In genomic region chr4:815464-816146, GRCh38 we compare ENCODE assay signal across 21 cellular contexts. TPM values are rescaled to one million over a fixed set of nuclear protein-coding genes. Genes with fewer than 3 reads are reported as not detected.
DNase-seq lines count a peak whose midpoint lies in the region; ATAC-seq and TF ChIP-seq lines count a peak whose summit lies in the region.
"Had no signal": no experiment of that assay in that cellular context is flagged by ENCODE, and none has a peak within 500 bp of the region (broad histone marks: within the 10 kb centered on the region; RNA-seq: fewer than 3 reads in every experiment).

No MANE protein-coding gene starts in this region.

- H3K27ac ChIP-seq in VCaP: peak overlapping the region; percentile 26; the same call in 1 of the 2 replicates
- H3K27ac ChIP-seq: ovary had no signal

- H3K9me3 Mint-ChIP-seq in nephron progenitor cell: peaks cover 5% of the 10 kb centered on the region
- H3K9me3 Mint-ChIP-seq: activated T-helper 2 cell treated with anti-CD3 and anti-CD28 coated beads, Interferon-gamma antibody, Interleukin-2, Interleukin-4, amounts not matched to agents 10 μg/mL and 5 μg/mL and 100 μg/mL, durations not matched to agents 14 hours and 24 hours and 36 hours; T-cell; type B pancreatic cell had no signal

- H3K4me3 Mint-ChIP-seq in nephron progenitor cell: no peak overlapping the region
- H3K4me3 Mint-ChIP-seq: B cell, T-cell, type B pancreatic cell had no signal

- DNase-seq in H7 (peak; percentile 31), LNCaP clone FGC (ENCODE audit: low read depth) (peak; percentile 52), nephron progenitor cell (no peak)
- DNase-seq in activated CD8-positive, alpha-beta memory T cell treated with anti-CD3 and anti-CD28 coated beads for 24 hours: no peak
- no peak for DNase-seq in stimulated activated CD4-positive, alpha-beta T cell treated with anti-CD3 and anti-CD28 coated beads, Interleukin-1b, Interleukin-23, amount 100 ng/mL, for 48 hours
- DNase-seq: effector memory CD4-positive, alpha-beta T cell; hypothalamus; KG1; left cardiac atrium; NCI-H1105 treated with DMSO at 0.1 percent for 48 hours; NK-92 treated with Interleukin-12 subunit alpha and Interleukin-12 subunit beta, amount 100 ng/mL, for 24 hours; ovary; stimulated activated naive CD4-positive, alpha-beta T cell; T-cell had no signal

- TF ChIP-seq CTCF in LNCaP clone FGC (IDR thresholded peaks at IDR 0.05; ENCODE audit: control insufficient read depth, extremely low read depth, insufficient read depth): no peak
- no peak for TF ChIP-seq CTCF in VCaP (conservative IDR thresholded peaks at IDR 0.05)
- TF ChIP-seq CTCF in nephron progenitor cell (IDR thresholded peaks at IDR 0.05): no peak

- ATAC-seq in GM21717 (IDR thresholded peaks at IDR 0.05; ENCODE audit: unreplicated experiment) (no peak), GM21360 (IDR thresholded peaks at IDR 0.05; ENCODE audit: unreplicated experiment) (no peak)
- ATAC-seq: left cardiac atrium, Right ventricle myocardium inferior, T-cell had no signal

- no peaks in the 10 kb centered on the region for H3K36me3 Mint-ChIP-seq in nephron progenitor cell (ENCODE audit: low read depth)
- H3K36me3 Mint-ChIP-seq: T-cell, type B pancreatic cell had no signal

- H3K4me1 Mint-ChIP-seq in nephron progenitor cell: peaks cover 22% of the 10 kb centered on the region
- H3K4me1 Mint-ChIP-seq: B cell, T-cell had no signal

- peaks cover 8% of the 10 kb centered on the region for H3K27me3 ChIP-seq in H7 (ENCODE audit: control insufficient read depth, insufficient read depth, low read length)
- H3K27me3 ChIP-seq: ovary had no signal

- no peaks in the 10 kb centered on the region for H3K36me3 ChIP-seq in H7 (replicated peaks; ENCODE audit: control insufficient read depth, insufficient read depth, low read length)
- H3K36me3 ChIP-seq: ovary had no signal

- H3K27me3 Mint-ChIP-seq in nephron progenitor cell (ENCODE audit: low read depth, poor library complexity): peaks cover 90% of the 10 kb centered on the region

- H3K27ac Mint-ChIP-seq in nephron progenitor cell: peak overlapping the region; percentile 68
- H3K27ac Mint-ChIP-seq: activated T-helper 2 cell treated with anti-CD3 and anti-CD28 coated beads, Interferon-gamma antibody, Interleukin-2, Interleukin-4, amounts not matched to agents 10 μg/mL and 5 μg/mL and 100 μg/mL, durations not matched to agents 14 hours and 24 hours and 36 hours; B cell; T-cell; type B pancreatic cell had no signal

- H3K4me3 ChIP-seq in H7 (ENCODE audit: insufficient read depth, low read depth, low read length): no peak overlapping the region
- H3K4me3 ChIP-seq in LNCaP clone FGC (ENCODE audit: low read depth, low read length): no peak overlapping the region
- H3K4me3 ChIP-seq: ovary had no signal

RNA-seq across cellular contexts. Expression of gene CPLX1, which starts 10.3 kb away (rescaled TPM):
- 0.15 and 0.62 TPM in 2 replicates for total RNA-seq in H7 (2014; rRNA removed; shearing (Covaris generic))
- total RNA-seq: B cell had no signal

Comparison
In these comparisons a context has a peak if more than half of its experiments do, and no peak if none do; other contexts are left out.
1. DNase-seq: peak in H7 (single experiment) and LNCaP clone FGC (single experiment); none in nephron progenitor cell (single experiment), activated CD8-positive, alpha-beta memory T cell treated with anti-CD3 and anti-CD28 coated beads for 24 hours (single experiment) and stimulated activated CD4-positive, alpha-beta T cell treated with anti-CD3 and anti-CD28 coated beads, Interleukin-1b, Interleukin-23, amount 100 ng/mL, for 48 hours (single experiment).